Comparison of ENCODE assay signal across 8 cellular contexts in the genomic region with DNA sequence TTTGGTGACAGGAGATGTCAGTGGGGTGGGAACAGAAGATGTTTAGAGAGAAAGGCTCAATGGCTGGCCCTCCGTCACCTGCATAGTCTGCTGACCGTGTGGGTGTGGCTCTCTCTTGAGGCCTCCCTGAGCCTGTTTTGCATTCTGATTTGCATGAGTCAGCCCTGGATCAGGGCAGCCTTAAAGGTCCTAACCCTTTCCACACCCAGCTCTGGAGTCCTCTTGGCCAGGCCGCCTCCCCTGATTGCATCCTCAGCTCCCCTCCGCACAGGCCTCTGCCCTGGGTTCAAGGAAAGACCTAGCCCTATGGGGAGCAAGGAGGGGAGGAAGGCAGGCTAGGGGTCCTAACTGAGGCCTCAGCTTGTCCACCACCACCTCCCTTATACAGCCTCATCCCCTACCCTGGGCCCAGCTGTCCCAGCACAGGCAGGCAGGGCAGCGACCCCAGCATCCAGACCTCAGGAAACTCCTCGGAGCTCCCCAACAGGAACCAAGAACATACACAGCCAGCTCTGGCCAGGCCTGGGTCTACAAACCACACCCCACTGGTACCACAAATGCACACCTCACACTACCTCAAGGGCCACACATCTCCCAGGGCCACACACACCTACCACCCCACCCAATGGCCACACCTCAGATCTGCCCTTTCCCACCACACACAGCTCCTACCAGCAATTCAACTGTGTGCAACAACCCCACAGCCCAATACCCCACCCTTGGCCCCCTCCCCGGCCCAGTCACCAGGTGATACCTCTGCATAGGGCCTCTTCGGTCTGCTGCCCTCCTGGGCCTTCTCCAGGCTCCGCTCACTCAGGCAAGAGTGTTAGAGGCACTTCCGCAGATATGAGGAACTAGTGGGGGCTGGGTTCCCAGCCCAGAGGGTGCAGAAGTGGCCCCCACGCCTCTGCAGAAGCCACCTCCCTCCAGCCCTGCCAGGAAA. TPM values are rescaled to one million over a fixed set of nuclear protein-coding genes. Genes with fewer than 3 reads are reported as not detected.
A peak's percentile ranks its signal among the peaks of the same experiment; 100 is the strongest.
DNase-seq lines count a peak whose midpoint lies in the region; ATAC-seq, FAIRE-seq and TF ChIP-seq lines count a peak whose summit lies in the region.

No MANE protein-coding gene starts in this region.

- intact Hi-C loops in K562 (cut with micrococcal nuclease): no loop called here

- no peak for TF ChIP-seq EP300 in K562 (IDR thresholded peaks at IDR 0.05; ENCODE audit: low read length)

- peaks cover 2% of the 10 kb centered on the region; the same call in 1 of the 2 replicates for H4K20me1 ChIP-seq in K562 (replicated peaks; ENCODE audit: control insufficient read depth, insufficient read depth, low read length)

- H3K4me1 ChIP-seq in K562 (replicated peaks in 1 of 2; ENCODE audit: control insufficient read depth in 2 of 2, insufficient read depth in 2 of 2, low read length in 2 of 2): peaks cover 75 to 80% of the 10 kb centered on the region in 2 experiments

- no peak for TF ChIP-seq CTCF in K562 (IDR thresholded peaks at IDR 0.05 in 2 of 3, conservative IDR thresholded peaks at IDR 0.05 in 1 of 3; ENCODE audit: insufficient read depth in 2 of 3, low read depth in 1 of 3, low read length in 3 of 3)

- H3K36me3 ChIP-seq in K562 (ENCODE audit: control insufficient read depth, insufficient read depth, low read length): peaks cover 29% of the 10 kb centered on the region; the same call in 2 of the 3 replicates

- H3K36me3 Mint-ChIP-seq in activated T-cell treated with anti-CD3 and anti-CD28 coated beads, Interleukin-2, amount 50 U/mL, for 72 hours (ENCODE audit: insufficient read depth in 2 of 2): no peaks in the 10 kb centered on the region
- H3K36me3 Mint-ChIP-seq in naive B cell: no peaks in the 10 kb centered on the region

- POLR2A ChIA-PET in K562 (lab: Yijun Ruan, JAX): interaction anchor here (1.0 to 1.2 kb wide), 2 partner anchors 12 to 13 kb away, joined by 3 to 4 read pairs; no protein-coding TSS in a partner anchor

- peak; percentile 76 for FAIRE-seq in K562 (lab: Jason Lieb, UNC)

- H2AFZ ChIP-seq in K562 (ENCODE audit: low read depth, low read length): no peak overlapping the region

- H3K9me1 ChIP-seq in K562 (ENCODE audit: control insufficient read depth, insufficient read depth, low read length): peaks cover 11% of the 10 kb centered on the region

- H3K27me3 ChIP-seq in K562 (ENCODE audit: control insufficient read depth in 2 of 2, insufficient read depth in 2 of 2, low read length in 2 of 2): no peaks in the 10 kb centered on the region

- BruUV-seq in K562 (replicated peaks; lab: Mats Ljungman, UMichigan): no TSS peak

- peak overlapping the region in 1 of 2 experiments; percentile 80; a peak in 3 of 4 replicates for H3K9ac ChIP-seq in K562 (ENCODE audit: insufficient read depth in 1 of 2, low read depth in 2 of 2, low read length in 2 of 2)

- H3K4me2 ChIP-seq in K562 (ENCODE audit: insufficient read depth, low read length): no peak overlapping the region

- H3K4me3 ChIP-seq in K562: no peak overlapping the region

- no peak for DNase-seq in activated T-cell treated with anti-CD3 and anti-CD28 coated beads, Interleukin-2, amount 50 U/mL, for 72 hours
- no peak for DNase-seq in activated T-cell treated with anti-CD3 and anti-CD28 coated beads, Interleukin-2, amount 50 U/mL, for 48 hours
- DNase-seq in KBM-7: peak; percentile 65
- DNase-seq in K562 (ENCODE audit: extremely low read depth in 1 of 4, low spot score in 3 of 4): peak; percentile 42 to 79 (median 58)
- peak; percentile 90 for DNase-seq in naive B cell
- DNase-seq in NCI-H748 (lab: John Stamatoyannopoulos, UW; ENCODE audit: unreplicated experiment): no peak
- DNase-seq in SHP77 treated with DMSO at 0.1 percent for 48 hours (lab: John Stamatoyannopoulos, UW): no peak

- no peak for TF ChIP-seq POLR2A in K562 (conservative IDR thresholded peaks at IDR 0.05)

- CTCF ChIA-PET in K562 (lab: Yijun Ruan, JAX; ENCODE audit: low intra/inter-chr PET ratio): no interaction called here

- 70% methylated on average over 10 of the region's 11 CpGs for WGBS in K562 (ENCODE audit: insufficient coverage, low coverage, missing lambda C conversion rate)

- peak overlapping the region; percentile 4 to 55 for H3K4me3 Mint-ChIP-seq in activated T-cell treated with anti-CD3 and anti-CD28 coated beads, Interleukin-2, amount 50 U/mL, for 72 hours
- H3K4me3 Mint-ChIP-seq in naive B cell: peak overlapping the region; percentile 65 to 95 (median 92)

- peaks cover 69% of the 10 kb centered on the region for H3K4me1 Mint-ChIP-seq in activated T-cell treated with anti-CD3 and anti-CD28 coated beads, Interleukin-2, amount 50 U/mL, for 72 hours (ENCODE audit: low read depth)
- peaks cover 69 to 91% (median 85%) of the 10 kb centered on the region in 3 donors for H3K4me1 Mint-ChIP-seq in naive B cell

- peak overlapping the region; percentile 47; the same call in 2 of the 3 replicates for H3K27ac ChIP-seq in K562 (ENCODE audit: extremely low read depth, low read depth, low read length)

- no peak for TF ChIP-seq RAD21 in K562 (CRISPR knock-in tag; conservative IDR thresholded peaks at IDR 0.05 in 1 of 2, IDR thresholded peaks at IDR 0.05 in 1 of 2)

- H3K27ac Mint-ChIP-seq in activated T-cell treated with anti-CD3 and anti-CD28 coated beads, Interleukin-2, amount 50 U/mL, for 72 hours: peak overlapping the region; percentile 93
- H3K27ac Mint-ChIP-seq in naive B cell: peak overlapping the region; percentile 99 to 100 (median 100)

- H3K27me3 Mint-ChIP-seq in activated T-cell treated with anti-CD3 and anti-CD28 coated beads, Interleukin-2, amount 50 U/mL, for 72 hours (ENCODE audit: low read depth): no peaks in the 10 kb centered on the region
- H3K27me3 Mint-ChIP-seq in naive B cell: no peaks in the 10 kb centered on the region

- H3K9me3 ChIP-seq in K562 (replicated peaks; ENCODE audit: control insufficient read depth, insufficient read depth, low read depth, low read length): no peaks in the 10 kb centered on the region

- peaks cover 93% of the 10 kb centered on the region for H3K79me2 ChIP-seq in K562 (ENCODE audit: control insufficient read depth, insufficient read depth, low read length)

- in situ Hi-C loops in KBM-7 (cut with MboI; ENCODE audit: low pct_unique_long_range_greater_than_20kb, low sequenced_read_pairs) (no loop called here), K562 (cut with MboI) (no loop called here)

- ATAC-seq in activated T-cell treated with anti-CD3 and anti-CD28 coated beads, Interleukin-2, amount 50 U/mL, for 72 hours (replicated peaks in 1 of 2): no peak
- ATAC-seq in K562 (peak; percentile 81), naive B cell (ENCODE audit: low read depth in 2 of 2) (peak; percentile 65 to 66), HG03565 (IDR thresholded peaks at IDR 0.05; ENCODE audit: unreplicated experiment) (no peak)

- no peaks in the 10 kb centered on the region for H3K9me3 Mint-ChIP-seq in activated T-cell treated with anti-CD3 and anti-CD28 coated beads, Interleukin-2, amount 50 U/mL, for 72 hours
- H3K9me3 Mint-ChIP-seq in naive B cell: no peaks in the 10 kb centered on the region

TF ChIP-seq in K562, 482 proteins besides CTCF, POLR2A, EP300 and RAD21 (continues in another document):
- TF ChIP-seq NR4A1 (CRISPR knock-in tag; IDR thresholded peaks at IDR 0.05) (no peak), NR4A1 (tag; IDR thresholded peaks at IDR 0.05) (no peak)

RNA-seq across cellular contexts. Expression of gene ARAP1, which starts 13.7 kb away (rescaled TPM):
- 10 to 100 TPM; 81.7 to 93.4 TPM for total RNA-seq in activated T-cell treated with anti-CD3 and anti-CD28 coated beads, Interleukin-2, amount 50 U/mL, for 72 hours
- 154 and 336 TPM in 2 replicates for total RNA-seq in K562 (2011; cell fraction: chromatin; rRNA removed; ENCODE audit: low replicate concordance)
- 191 and 196 TPM in 2 replicates for total RNA-seq in K562 (2011; cell fraction: nucleolus; rRNA removed)
- 146 and 161 TPM in 2 replicates for total RNA-seq in K562 (2011; cell fraction: nucleoplasm; rRNA removed)
- total RNA-seq in K562 (2014; rRNA removed) (42.0 and 46.1 TPM in 2 replicates), K562 (2014; rRNA removed; fragmentation: Illumina TruSeq; extraction: Trizol) (7.4 and 10.6 TPM in 2 replicates), K562 (2015; rRNA removed; fragmentation: Illumina TruSeq; extraction: Trizol) (24.6 and 26.1 TPM in 2 replicates), K562 (2021) (60.7 and 67.0 TPM in 2 replicates)
- polyA plus RNA-seq in K562 (2011; rRNA removed) (22.1 and 37.3 TPM in 2 replicates), K562 (2014; fragmentation: Illumina TruSeq; extraction: Trizol) (24.6 and 31.8 TPM in 2 replicates), K562 (2014; fragmentation: Nextera tagmentation; extraction: Ambion mirVana) (under 1 TPM; 0.23 to 0.38 TPM), K562 (2014; rRNA removed) (34.1 and 38.4 TPM in 2 replicates), naive B cell (ENCODE audit: low read depth in 6 of 6) (10 to 100 TPM in 5 of 6 donors, 1 to 10 TPM in 1; 3.3 to 30.2 (median 14.0) TPM)
- polyA plus RNA-seq in K562 (2011; cell fraction: cytosol; rRNA removed): 24.6 and 28.2 TPM in 2 replicates
- polyA plus RNA-seq in K562 (2011; cell fraction: nucleus; rRNA removed): 196 and 222 TPM in 2 replicates
- 43.7 and 72.2 TPM in 2 replicates for polyA plus RNA-seq in K562 (2012)
- polyA minus RNA-seq in K562 (2011; rRNA and poly(A)+ RNA removed): 21.7 and 23.5 TPM in 2 replicates
- polyA minus RNA-seq in K562 (2011; cell fraction: cytosol; rRNA and poly(A)+ RNA removed): 35.0 and 48.2 TPM in 2 replicates
- polyA minus RNA-seq in K562 (2011; cell fraction: nucleus; rRNA and poly(A)+ RNA removed): 50.9 and 51.5 TPM in 2 replicates

RNA-seq across cellular contexts. Expression of gene STARD10, which starts 55.4 kb away (rescaled TPM):
- 10 to 100 TPM; 31.9 to 41.3 TPM for total RNA-seq in activated T-cell treated with anti-CD3 and anti-CD28 coated beads, Interleukin-2, amount 50 U/mL, for 72 hours
- 13.4 and 36.4 TPM in 2 replicates for total RNA-seq in K562 (2011; cell fraction: chromatin; rRNA removed; ENCODE audit: low replicate concordance)
- total RNA-seq in K562 (2011; cell fraction: nucleolus; rRNA removed): 36.2 and 45.1 TPM in 2 replicates
- 27.5 and 29.2 TPM in 2 replicates for total RNA-seq in K562 (2011; cell fraction: nucleoplasm; rRNA removed)
- total RNA-seq in K562 (2014; rRNA removed): 51.1 and 52.9 TPM in 2 replicates
- 18.1 and 18.3 TPM in 2 replicates for total RNA-seq in K562 (2014; rRNA removed; fragmentation: Illumina TruSeq; extraction: Trizol)
- 32.3 and 35.3 TPM in 2 replicates for total RNA-seq in K562 (2015; rRNA removed; fragmentation: Illumina TruSeq; extraction: Trizol)
- total RNA-seq in K562 (2021): 31.9 and 37.5 TPM in 2 replicates
- 33.8 and 53.6 TPM in 2 replicates for polyA plus RNA-seq in K562 (2011; rRNA removed)
- polyA plus RNA-seq in K562 (2011; cell fraction: cytosol; rRNA removed): 55.3 and 60.0 TPM in 2 replicates
- 31.9 and 33.6 TPM in 2 replicates for polyA plus RNA-seq in K562 (2011; cell fraction: nucleus; rRNA removed)
- 40.3 and 41.6 TPM in 2 replicates for polyA plus RNA-seq in K562 (2012)
- 43.8 and 49.3 TPM in 2 replicates for polyA plus RNA-seq in K562 (2014; fragmentation: Illumina TruSeq; extraction: Trizol)
- under 1 TPM; 0.15 to 0.51 TPM for polyA plus RNA-seq in K562 (2014; fragmentation: Nextera tagmentation; extraction: Ambion mirVana)
- 37.6 and 47.9 TPM in 2 replicates for polyA plus RNA-seq in K562 (2014; rRNA removed)
- polyA minus RNA-seq in K562 (2011; rRNA and poly(A)+ RNA removed): 22.8 and 32.2 TPM in 2 replicates
- 25.5 and 30.8 TPM in 2 replicates for polyA minus RNA-seq in K562 (2011; cell fraction: cytosol; rRNA and poly(A)+ RNA removed)
- polyA minus RNA-seq in K562 (2011; cell fraction: nucleus; rRNA and poly(A)+ RNA removed): 7.8 and 15.0 TPM in 2 replicates
- 10 to 100 TPM; 24.3 to 39.2 (median 30.7) TPM for polyA plus RNA-seq in naive B cell (ENCODE audit: low read depth in 6 of 6)

Comparison
In these comparisons a context has a peak if more than half of its experiments do, and no peak if none do; other contexts are left out.
1. ATAC-seq: peak in K562 (single experiment) and naive B cell (2 of 2); none in activated T-cell treated with anti-CD3 and anti-CD28 coated beads, Interleukin-2, amount 50 U/mL, for 72 hours (0 of 2) and HG03565 (single experiment).
2. DNase-seq: peak in KBM-7 (single experiment), K562 (4 of 4) and naive B cell (single experiment); none in activated T-cell treated with anti-CD3 and anti-CD28 coated beads, Interleukin-2, amount 50 U/mL, for 72 hours (0 of 2), activated T-cell treated with anti-CD3 and anti-CD28 coated beads, Interleukin-2, amount 50 U/mL, for 48 hours (0 of 2), NCI-H748 (single experiment) and SHP77 treated with DMSO at 0.1 percent for 48 hours (single experiment).